In the genomic region with DNA sequence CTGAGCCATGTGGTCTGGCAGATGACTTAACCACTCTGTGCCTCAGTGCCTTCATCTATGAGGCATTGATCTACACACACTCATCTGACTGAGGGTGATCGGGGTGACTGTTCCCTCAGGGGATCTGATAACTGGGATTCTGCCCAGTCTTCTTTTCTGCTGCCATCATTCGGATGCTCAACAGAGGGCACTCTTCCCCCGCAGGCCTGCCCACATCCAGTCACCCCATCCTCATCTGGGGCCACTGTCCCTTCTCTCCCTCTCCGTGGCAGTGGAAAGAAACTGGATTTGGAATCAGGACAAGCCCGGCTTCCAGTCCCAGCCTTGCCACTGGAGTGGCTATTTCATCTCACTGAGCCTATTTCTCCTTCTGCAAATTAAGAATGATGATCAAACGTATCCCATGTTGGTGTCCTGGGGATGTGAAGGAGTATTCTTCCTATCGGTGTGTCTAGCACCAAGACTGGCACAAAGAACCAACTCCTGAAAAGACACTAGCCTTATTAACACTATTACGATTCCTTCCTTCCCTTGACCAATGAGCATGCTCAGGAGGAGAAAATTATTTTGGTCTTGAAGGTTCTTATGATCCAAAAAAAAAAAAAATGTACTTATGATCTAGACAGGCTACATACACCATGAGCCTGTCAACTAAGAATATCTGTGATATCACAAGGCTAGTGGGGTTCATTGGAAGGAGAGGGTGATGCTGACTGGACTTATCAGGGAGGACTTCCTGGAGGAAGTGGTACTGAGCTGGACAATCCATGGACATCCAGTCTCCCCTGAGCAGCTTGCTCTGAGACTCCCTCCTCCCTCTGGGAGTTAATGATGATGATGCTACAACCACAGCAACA, we compare ENCODE assay signal across 9 cellular contexts. TPM values are rescaled to one million over a fixed set of nuclear protein-coding genes. Genes with fewer than 3 reads are reported as not detected.
DNase-seq lines count a peak whose midpoint lies in the region; ATAC-seq, FAIRE-seq and TF ChIP-seq lines count a peak whose summit lies in the region.
"Not testable (repeated sequence)": the region's sequence is repeated elsewhere in the genome, so short reads cannot be mapped to it uniquely, and the experiment has no call there.
"Had no signal": no experiment of that assay in that cellular context is flagged by ENCODE, and none has a peak within 500 bp of the region (broad histone marks: within the 10 kb centered on the region; RNA-seq: fewer than 3 reads in every experiment).

No MANE protein-coding gene starts in this region.

- not testable (repeated sequence) for H3K36me3 Mint-ChIP-seq in memory B cell

- WGBS in K562 (ENCODE audit: insufficient coverage, low coverage, missing lambda C conversion rate): 11% methylated on average over 6 of the region's 8 CpGs

- POLR2A ChIA-PET in K562 (lab: Yijun Ruan, JAX): not testable (repeated sequence)

- CTCF ChIA-PET in K562 (lab: Yijun Ruan, JAX; ENCODE audit: low intra/inter-chr PET ratio): interaction anchor here (0.9 kb wide), 1 partner anchor 117 kb away, joined by 3 read pairs; no protein-coding TSS in a partner anchor

- H3K79me2 ChIP-seq in K562 (ENCODE audit: control insufficient read depth, insufficient read depth, low read length): not testable (repeated sequence)

- not testable (repeated sequence) for H3K27ac ChIP-seq in K562 (ENCODE audit: extremely low read depth, low read depth, low read length); foreskin keratinocyte

- TF ChIP-seq RAD21 in K562 (CRISPR knock-in tag; conservative IDR thresholded peaks at IDR 0.05 in 1 of 2, IDR thresholded peaks at IDR 0.05 in 1 of 2): peak in 1 of 2 experiments; percentile 53; a peak in 3 of 4 replicates

- H3K4me3 Mint-ChIP-seq in memory B cell: not testable (repeated sequence)

- not testable (repeated sequence) for H3K9me3 Mint-ChIP-seq in memory B cell

- H3K27ac Mint-ChIP-seq in memory B cell: not testable (repeated sequence)

- peak; percentile 93 for ATAC-seq in K562
- peak; percentile 51 for ATAC-seq in foreskin keratinocyte
- peak; percentile 65 for ATAC-seq in memory B cell (ENCODE audit: low read depth)

- in situ Hi-C loops in K562 (cut with MboI): loop anchor here (5.0 to 10.0 kb wide), 3 partner anchors 116 to 412 kb away; a partner anchor contains a TSS

- not testable (repeated sequence) for H3K27me3 ChIP-seq in K562 (ENCODE audit: control insufficient read depth in 2 of 2, insufficient read depth in 2 of 2, low read length in 2 of 2); foreskin keratinocyte

- not testable (repeated sequence) for TF ChIP-seq EP300 in K562 (IDR thresholded peaks at IDR 0.05; ENCODE audit: low read length)

- not testable (repeated sequence) for H3K4me2 ChIP-seq in K562 (ENCODE audit: insufficient read depth, low read length)

- not testable (repeated sequence) for TF ChIP-seq POLR2A in GM12891 (IDR thresholded peaks at IDR 0.05; ENCODE audit: low read depth, low read length); K562 (conservative IDR thresholded peaks at IDR 0.05)

- H4K20me1 ChIP-seq in K562 (replicated peaks; ENCODE audit: control insufficient read depth, insufficient read depth, low read length): not testable (repeated sequence)

- H3K9ac ChIP-seq in K562 (ENCODE audit: insufficient read depth in 1 of 2, low read depth in 2 of 2, low read length in 2 of 2): not testable (repeated sequence)

- H3K36me3 ChIP-seq in K562 (ENCODE audit: control insufficient read depth, insufficient read depth, low read length): not testable (repeated sequence)

- H3K27me3 Mint-ChIP-seq in memory B cell: not testable (repeated sequence)

- intact Hi-C loops in K562 (cut with micrococcal nuclease): loop anchor here (5.0 kb wide), 1 partner anchor 119 kb away; no protein-coding TSS in a partner anchor

- H2AFZ ChIP-seq in K562 (ENCODE audit: low read depth, low read length): not testable (repeated sequence)

- FAIRE-seq in GM12891 (lab: Jason Lieb, UNC): peak; percentile 20
- FAIRE-seq in K562 (lab: Jason Lieb, UNC): peak; percentile 84

- BruUV-seq in K562 (replicated peaks; lab: Mats Ljungman, UMichigan): not testable (repeated sequence)

- H3K9me3 ChIP-seq in K562 (replicated peaks; ENCODE audit: control insufficient read depth, insufficient read depth, low read depth, low read length): not testable (repeated sequence)

- not testable (repeated sequence) for H3K9me1 ChIP-seq in K562 (ENCODE audit: control insufficient read depth, insufficient read depth, low read length)

- H3K4me1 ChIP-seq in K562 (replicated peaks in 1 of 2; ENCODE audit: control insufficient read depth in 2 of 2, insufficient read depth in 2 of 2, low read length in 2 of 2); foreskin keratinocyte: not testable (repeated sequence)

- not testable (repeated sequence) for H3K4me3 ChIP-seq in K562

- not testable (repeated sequence) for H3K4me1 Mint-ChIP-seq in memory B cell

- DNase-seq in AG09319 (ENCODE audit: extremely low read depth, low read depth); GM12891 (ENCODE audit: insufficient read length, low spot score); K562 (ENCODE audit: extremely low read depth in 1 of 4, low spot score in 3 of 4); foreskin keratinocyte; memory B cell (ENCODE audit: low spot score in 2 of 2): not testable (repeated sequence)
- DNase-seq in NCI-H748 (lab: John Stamatoyannopoulos, UW; ENCODE audit: unreplicated experiment): peak; percentile 6
- peak; percentile 14 for DNase-seq in activated CD4-positive, alpha-beta T cell treated with anti-CD3 and anti-CD28 coated beads for 48 hours
- DNase-seq in stimulated activated CD8-positive, alpha-beta memory T cell treated with anti-CD3 and anti-CD28 coated beads, Interleukin-4, amount 100 ng/mL, for 48 hours: peak; percentile 34

- TF ChIP-seq CTCF in AG09319 (IDR thresholded peaks at IDR 0.05; ENCODE audit: low read depth, low read length) (peak; percentile 14), K562 (IDR thresholded peaks at IDR 0.05 in 2 of 3, conservative IDR thresholded peaks at IDR 0.05 in 1 of 3; ENCODE audit: insufficient read depth in 2 of 3, low read depth in 1 of 3, low read length in 3 of 3) (peak; percentile 36 to 49 (median 39); a peak in 5 of 6 replicates), foreskin keratinocyte (conservative IDR thresholded peaks at IDR 0.05) (peak; percentile 50)

TF ChIP-seq in K562, 482 proteins besides CTCF, POLR2A, EP300 and RAD21:
- TF ChIP-seq NRF1 (conservative IDR thresholded peaks at IDR 0.05 in 1 of 2, IDR thresholded peaks at IDR 0.05 in 1 of 2) (0 out of 4 replicates have a peak, but pooled peaks have one; percentile 16 to 23), SMC3 (conservative IDR thresholded peaks at IDR 0.05; ENCODE audit: insufficient read depth, low read depth, low read length) (0 out of 2 replicates have a peak, but pooled peaks have one; percentile 24), BCOR (IDR thresholded peaks at IDR 0.05) (peak; percentile 53; the same call in 1 of the 2 replicates), ZNF436 (CRISPR knock-in tag; IDR thresholded peaks at IDR 0.05) (peak; percentile 79), KDM1A (IDR thresholded peaks at IDR 0.05) (peak; percentile 25 to 58; a peak in 2 of 4 replicates)
TF ChIP-seq in K562: peak in this region for 5; not testable (repeated sequence) for 477.

RNA-seq across cellular contexts. Expression of a gene that starts 17.4 kb away (rescaled TPM):
- polyA plus RNA-seq in GM12891 (2012; ENCODE audit: low read depth, missing spikeins): 0.42 TPM
- 32.9 and 40.0 TPM in 2 replicates for total RNA-seq in K562 (2011; cell fraction: chromatin; rRNA removed; ENCODE audit: low replicate concordance)
- 54.9 and 67.4 TPM in 2 replicates for total RNA-seq in K562 (2011; cell fraction: nucleolus; rRNA removed)
- 44.0 and 54.3 TPM in 2 replicates for total RNA-seq in K562 (2011; cell fraction: nucleoplasm; rRNA removed)
- total RNA-seq in K562 (2014; rRNA removed) (7.5 and 12.3 TPM in 2 replicates), K562 (2014; rRNA removed; fragmentation: Illumina TruSeq; extraction: Trizol) (12.7 and 14.8 TPM in 2 replicates), K562 (2015; rRNA removed; fragmentation: Illumina TruSeq; extraction: Trizol) (5.3 and 5.4 TPM in 2 replicates), K562 (2021) (11.2 and 12.6 TPM in 2 replicates), foreskin keratinocyte (0.07 and 0.10 TPM in 2 replicates)
- polyA plus RNA-seq in K562 (2011; rRNA removed) (13.6 and 25.9 TPM in 2 replicates), K562 (2014; fragmentation: Illumina TruSeq; extraction: Trizol) (10.9 and 11.4 TPM in 2 replicates), K562 (2014; fragmentation: Nextera tagmentation; extraction: Ambion mirVana) (10 to 100 TPM; 28.3 to 31.5 TPM), K562 (2014; rRNA removed) (8.3 and 9.1 TPM in 2 replicates), foreskin keratinocyte (0.12 TPM in 1 of 2 replicates, not detected in the other)
- polyA plus RNA-seq in K562 (2011; cell fraction: cytosol; rRNA removed): 20.6 and 28.6 TPM in 2 replicates
- 11.9 and 17.8 TPM in 2 replicates for polyA plus RNA-seq in K562 (2011; cell fraction: nucleus; rRNA removed)
- 17.0 and 20.5 TPM in 2 replicates for polyA plus RNA-seq in K562 (2012)
- polyA minus RNA-seq in K562 (2011; rRNA and poly(A)+ RNA removed): 22.4 and 24.1 TPM in 2 replicates
- polyA minus RNA-seq in K562 (2011; cell fraction: cytosol; rRNA and poly(A)+ RNA removed): 9.8 and 10.7 TPM in 2 replicates
- 5.8 and 9.8 TPM in 2 replicates for polyA minus RNA-seq in K562 (2011; cell fraction: nucleus; rRNA and poly(A)+ RNA removed)
- total RNA-seq: T-helper 2 cell treated with Interferon-gamma antibody and Interleukin-4, amounts not matched to agents 100 ng/mL and 5 ng/mL, for 36 hours had no signal

RNA-seq across cellular contexts. Expression of a gene that starts 27.5 kb away (rescaled TPM):
- polyA plus RNA-seq in GM12891 (2012; ENCODE audit: low read depth, missing spikeins): 6.4 TPM
- 18.4 and 45.3 TPM in 2 replicates for total RNA-seq in K562 (2011; cell fraction: chromatin; rRNA removed; ENCODE audit: low replicate concordance)
- 18.0 and 21.1 TPM in 2 replicates for total RNA-seq in K562 (2011; cell fraction: nucleolus; rRNA removed)
- total RNA-seq in K562 (2011; cell fraction: nucleoplasm; rRNA removed): 26.7 and 32.7 TPM in 2 replicates
- 20.0 and 21.7 TPM in 2 replicates for total RNA-seq in K562 (2014; rRNA removed)
- 25.2 and 32.1 TPM in 2 replicates for total RNA-seq in K562 (2014; rRNA removed; fragmentation: Illumina TruSeq; extraction: Trizol)
- 22.6 and 25.1 TPM in 2 replicates for total RNA-seq in K562 (2015; rRNA removed; fragmentation: Illumina TruSeq; extraction: Trizol)
- 21.8 and 26.2 TPM in 2 replicates for total RNA-seq in K562 (2021)
- polyA plus RNA-seq in K562 (2011; rRNA removed): 16.2 and 16.5 TPM in 2 replicates
- 5.5 and 9.0 TPM in 2 replicates for polyA plus RNA-seq in K562 (2011; cell fraction: cytosol; rRNA removed)
- polyA plus RNA-seq in K562 (2011; cell fraction: nucleus; rRNA removed): 13.6 and 15.9 TPM in 2 replicates
- polyA plus RNA-seq in K562 (2012): 17.2 and 17.8 TPM in 2 replicates
- 22.5 and 28.4 TPM in 2 replicates for polyA plus RNA-seq in K562 (2014; fragmentation: Illumina TruSeq; extraction: Trizol)
- polyA plus RNA-seq in K562 (2014; fragmentation: Nextera tagmentation; extraction: Ambion mirVana): 1 to 10 TPM; 4.6 to 5.1 TPM
- 15.4 and 18.9 TPM in 2 replicates for polyA plus RNA-seq in K562 (2014; rRNA removed)
- polyA minus RNA-seq in K562 (2011; rRNA and poly(A)+ RNA removed): 16.1 and 20.4 TPM in 2 replicates
- 8.4 and 9.4 TPM in 2 replicates for polyA minus RNA-seq in K562 (2011; cell fraction: cytosol; rRNA and poly(A)+ RNA removed)
- 5.3 and 10.9 TPM in 2 replicates for polyA minus RNA-seq in K562 (2011; cell fraction: nucleus; rRNA and poly(A)+ RNA removed)
- 12.6 and 15.9 TPM in 2 replicates for total RNA-seq in foreskin keratinocyte
- polyA plus RNA-seq in foreskin keratinocyte: 7.8 and 7.9 TPM in 2 replicates
